22 cellular contexts compared by ENCODE assay signal in the genomic region with DNA sequence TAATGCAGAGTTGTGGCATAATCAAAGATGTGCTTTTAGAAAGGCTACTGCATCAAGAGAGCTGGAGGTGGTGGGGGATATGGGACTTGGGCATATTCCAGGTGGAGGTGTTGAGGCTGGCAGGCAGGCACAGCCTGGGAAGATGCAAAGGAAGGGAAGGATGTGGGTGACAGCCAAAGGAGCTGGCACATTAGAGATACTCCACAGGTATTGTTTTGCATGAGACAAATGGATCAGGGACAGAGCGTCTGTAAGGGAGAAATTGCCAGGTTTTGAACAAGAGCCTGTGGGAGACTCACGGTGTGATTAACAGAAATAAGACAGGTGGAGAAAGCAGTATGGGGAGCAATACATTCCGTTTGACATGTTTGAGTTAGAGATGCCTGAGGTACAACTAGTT.
DNase-seq lines count a peak whose midpoint lies in the region; ATAC-seq, FAIRE-seq and TF ChIP-seq lines count a peak whose summit lies in the region.
"Had no signal": no experiment of that assay in that cellular context is flagged by ENCODE, and none has a peak within 500 bp of the region (broad histone marks: within the 10 kb centered on the region; RNA-seq: fewer than 3 reads in every experiment).

No MANE protein-coding gene starts in this region.

- H3K36me3 ChIP-seq in bronchial epithelial cell (ENCODE audit: control insufficient read depth, insufficient read depth, low read length) = no peaks in the 10 kb centered on the region
- H3K36me3 ChIP-seq: BLaER1 treated with 17β-estradiol and CSF1 and Interleukin-3, amounts not matched to agents 10 nM and 100 nM had no signal

- H3K4me3 ChIP-seq in bronchial epithelial cell (ENCODE audit: low read depth, low read length) = no peak overlapping the region
- H3K4me3 ChIP-seq: A549; BLaER1 treated with 17β-estradiol and CSF1 and Interleukin-3, amounts not matched to agents 10 nM and 100 nM; GM12878 had no signal

- DNase-seq in NCI-H2029 treated with DMSO at 0.1 percent for 48 hours (lab: John Stamatoyannopoulos, UW) (peak; percentile 22), NCI-H2029 (lab: John Stamatoyannopoulos, UW) (no peak), G401 (ENCODE audit: low spot score) (peak; percentile 95), bronchial epithelial cell (ENCODE audit: low read depth) (no peak), cerebellum (ENCODE audit: low spot score) (peak; percentile 68)
- no peak for DNase-seq in activated T-cell treated with anti-CD3 and anti-CD28 coated beads, Interleukin-2, amount 50 U/mL, for 1 hour
- DNase-seq: AML-193; Caco-2; Calu3; CD4-positive, alpha-beta T cell; CD8-positive, alpha-beta T cell; DMS79 treated with DMSO at 0.1 percent for 48 hours; GDM1 had no signal

- ATAC-seq in HG03442 (IDR thresholded peaks at IDR 0.05; ENCODE audit: unreplicated experiment) (no peak), GM19463 (IDR thresholded peaks at IDR 0.05; ENCODE audit: unreplicated experiment) (no peak)
- ATAC-seq: A549; CD8-positive, alpha-beta T cell; GM12878 had no signal

- TF ChIP-seq CTCF in bronchial epithelial cell (IDR thresholded peaks at IDR 0.05; ENCODE audit: insufficient read depth, low read length, severe bottlenecking) = no peak

- peak; percentile 55 for FAIRE-seq in bronchial epithelial cell (lab: Jason Lieb, UNC)
- FAIRE-seq: A549, D721Med, GM12878, GM12892, GM18507, GM19239 had no signal

- H3K27me3 ChIP-seq in bronchial epithelial cell (ENCODE audit: control insufficient read depth, insufficient read depth, low read length) = no peaks in the 10 kb centered on the region
- H3K27me3 ChIP-seq: BLaER1 treated with 17β-estradiol and CSF1 and Interleukin-3, amounts not matched to agents 10 nM and 100 nM had no signal

- in situ Hi-C loops in G401 (cut with HindIII; ENCODE audit: low sequenced_read_pairs) = no loop called here

Comparison
In these comparisons a context has a peak if more than half of its experiments do, and no peak if none do; other contexts are left out.
1. DNase-seq: peak in NCI-H2029 treated with DMSO at 0.1 percent for 48 hours (single experiment), G401 (single experiment) and cerebellum (single experiment); none in NCI-H2029 (single experiment), bronchial epithelial cell (single experiment) and activated T-cell treated with anti-CD3 and anti-CD28 coated beads, Interleukin-2, amount 50 U/mL, for 1 hour (single experiment).